ENCODE assay signal across 9 cellular contexts in the genomic region with DNA sequence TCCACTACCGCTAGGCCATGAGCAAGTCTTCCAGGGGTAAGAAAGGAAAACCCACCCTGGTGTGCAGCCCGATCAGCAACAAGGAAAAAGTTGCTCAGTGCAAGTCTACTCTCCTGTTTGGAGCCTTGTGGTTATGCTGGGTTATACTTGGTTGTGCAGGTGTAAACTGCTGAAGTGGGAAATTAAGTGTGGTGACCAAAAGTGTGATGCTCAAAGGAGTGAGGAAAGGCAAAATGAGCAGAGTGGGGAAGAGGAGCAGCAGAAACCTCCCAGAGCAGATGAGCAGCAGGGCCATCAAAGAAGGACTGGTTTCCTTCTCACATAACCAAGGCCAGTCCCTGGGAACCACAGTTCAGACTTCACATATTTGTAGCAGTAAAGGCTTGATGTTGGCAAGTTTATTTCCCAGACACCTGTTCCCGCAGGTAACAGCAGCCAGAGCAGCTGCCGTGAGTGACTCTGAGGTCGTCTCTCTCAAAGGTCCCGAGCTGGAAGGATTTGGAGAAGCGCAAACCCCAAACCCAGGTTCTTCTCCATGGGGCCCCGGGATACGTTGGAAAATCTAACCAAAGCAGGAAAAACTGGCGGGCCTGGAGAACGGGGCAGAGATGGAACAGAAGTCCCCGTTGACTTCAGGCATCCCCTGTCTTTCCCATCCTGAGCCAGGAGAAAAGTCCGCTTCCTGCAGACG. TPM values are rescaled to one million over a fixed set of nuclear protein-coding genes. Genes with fewer than 3 reads are reported as not detected.
DNase-seq lines count a peak whose midpoint lies in the region; ATAC-seq and TF ChIP-seq lines count a peak whose summit lies in the region.
"Had no signal": no experiment of that assay in that cellular context is flagged by ENCODE, and none has a peak within 500 bp of the region (broad histone marks: within the 10 kb centered on the region; RNA-seq: fewer than 3 reads in every experiment).

No MANE protein-coding gene starts in this region.

- H3K4me1 ChIP-seq in HCT116 (ENCODE audit: control insufficient read depth in 1 of 2, insufficient read depth in 2 of 2, low read length in 2 of 2) (peaks cover 0 to 12% of the 10 kb centered on the region in 2 experiments; a peak in 1 of 4 replicates), muscle layer of duodenum (ENCODE audit: control insufficient read depth in 1 of 2, insufficient read depth in 2 of 2, low read length in 2 of 2) (peaks cover 0 to 5% of the 10 kb centered on the region in 2 donors)

- no peaks in the 10 kb centered on the region for H3K27me3 ChIP-seq in HCT116 (ENCODE audit: insufficient read depth, low read length)
- no peaks in the 10 kb centered on the region for H3K27me3 ChIP-seq in muscle layer of duodenum (ENCODE audit: low read depth, low read length)

- H3K9me3 ChIP-seq in HCT116 (ENCODE audit: control insufficient read depth in 1 of 2, insufficient read depth in 1 of 2, low read depth in 1 of 2, low read length in 2 of 2), result no peaks in the 10 kb centered on the region
- no peaks in the 10 kb centered on the region for H3K9me3 ChIP-seq in muscle layer of duodenum (ENCODE audit: control insufficient read depth in 1 of 2, low read length in 2 of 2)

- TF ChIP-seq RAD21 in HCT116 (IDR thresholded peaks at IDR 0.05; ENCODE audit: low read depth), result no peak

- H3K79me2 ChIP-seq in HCT116 (ENCODE audit: insufficient read depth, low read length), result no peaks in the 10 kb centered on the region

- POLR2A ChIA-PET in AG04449 (lab: Yijun Ruan, JAX), result no interaction called here
- POLR2A ChIA-PET in HCT116 (lab: Charles Lee), result interaction anchor here (0.9 kb wide), 1 partner anchor 24 kb away, joined by 6 read pairs; no protein-coding TSS in a partner anchor

- ATAC-seq in HCT116 (peak; percentile 13), HG03432 (IDR thresholded peaks at IDR 0.05; ENCODE audit: unreplicated experiment) (no peak)
- peak; percentile 6 for ATAC-seq in central memory CD8-positive, alpha-beta T cell (replicated peaks; ENCODE audit: extremely low read depth, poor library complexity, severe bottlenecking)

- peak overlapping the region; percentile 79 for H3K4me2 ChIP-seq in HCT116 (ENCODE audit: low read length)

- no peak overlapping the region for H3K27ac Mint-ChIP-seq in central memory CD8-positive, alpha-beta T cell (ENCODE audit: low read depth)

- DNase-seq in AG04449 (ENCODE audit: low read depth, low spot score), result no peak
- no peak for DNase-seq in HCT116 (ENCODE audit: low read depth, low spot score)
- DNase-seq in central memory CD8-positive, alpha-beta T cell (ENCODE audit: low spot score in 2 of 2), result no peak
- no peak for DNase-seq in GDM1 (lab: John Stamatoyannopoulos, UW)
- DNase-seq in GM19240 (ENCODE audit: insufficient read length, low spot score), result no peak
- no peak for DNase-seq in Ammon's horn (ENCODE audit: low spot score)
- DNase-seq: NCI-H187 had no signal

- H3K36me3 Mint-ChIP-seq in central memory CD8-positive, alpha-beta T cell (ENCODE audit: insufficient read depth), result peaks cover 1% of the 10 kb centered on the region

- H3K9me2 ChIP-seq in HCT116 (ENCODE audit: insufficient read depth), result no peaks in the 10 kb centered on the region

- RAD21 ChIA-PET in HCT116 (lab: Charles Lee; ENCODE audit: low non-redundant PET in 1 of 2, low total read pairs in 2 of 2, uncharacterized antibody in 2 of 2, unreplicated experiment in 2 of 2), result interaction anchor here (0.6 to 0.7 kb wide), 2 partner anchors 37 to 222 kb away, joined by 3 to 4 read pairs; no protein-coding TSS in a partner anchor

- no peaks in the 10 kb centered on the region for H4K20me1 ChIP-seq in HCT116 (ENCODE audit: insufficient read depth)

- H3K9ac ChIP-seq in HCT116 (ENCODE audit: low read length), result peak overlapping the region; percentile 66

- H3K27ac ChIP-seq in HCT116 (ENCODE audit: low read depth, low read length) (peak overlapping the region; percentile 53; the same call in 1 of the 2 replicates), muscle layer of duodenum (ENCODE audit: low read length) (no peak overlapping the region)

- H2AFZ ChIP-seq in HCT116 (ENCODE audit: low read depth, low read length, poor library complexity, severe bottlenecking), result no peak overlapping the region

- BruUV-seq in HCT116 (replicated peaks; lab: Mats Ljungman, UMichigan), result no TSS peak

- peak overlapping the region; percentile 25 for H3K4me3 Mint-ChIP-seq in central memory CD8-positive, alpha-beta T cell

- CTCF ChIA-PET in AG04449 (lab: Yijun Ruan, JAX) (interaction anchor here (1.1 to 3.3 kb wide), 3 partner anchors 21 to 23 kb away, joined by 3 to 18 read pairs (median 7); no protein-coding TSS in a partner anchor), HCT116 (lab: Charles Lee) (interaction anchor here (0.6 to 0.7 kb wide), 2 partner anchors 24 to 346 kb away, joined by 3 to 4 read pairs; no protein-coding TSS in a partner anchor)

- TF ChIP-seq CTCF in AG04449 (IDR thresholded peaks at IDR 0.05; ENCODE audit: insufficient read depth, low read length, missing control alignments), result no peak
- TF ChIP-seq CTCF in HCT116 (IDR thresholded peaks at IDR 0.05 in 2 of 3, conservative IDR thresholded peaks at IDR 0.05 in 1 of 3; ENCODE audit: borderline replicate concordance in 1 of 3, insufficient read depth in 1 of 3, low read depth in 2 of 3, low read length in 2 of 3), result no peak

- intact Hi-C loops in HCT116 (cut with micrococcal nuclease), result no loop called here

- TF ChIP-seq POLR2A in HCT116 (IDR thresholded peaks at IDR 0.05; ENCODE audit: borderline replicate concordance, extremely low read depth, insufficient read depth, insufficient read length), result no peak

- no peaks in the 10 kb centered on the region for H3K9me3 Mint-ChIP-seq in central memory CD8-positive, alpha-beta T cell

- H3K4me1 Mint-ChIP-seq in central memory CD8-positive, alpha-beta T cell, result peaks cover 5% of the 10 kb centered on the region

- H3K36me3 ChIP-seq in HCT116 (ENCODE audit: control insufficient read depth in 1 of 2, insufficient read depth in 2 of 2, low read length in 2 of 2) (no peaks in the 10 kb centered on the region), muscle layer of duodenum (ENCODE audit: control insufficient read depth in 1 of 2, insufficient read depth in 2 of 2, low read length in 2 of 2) (no peaks in the 10 kb centered on the region)

- H3K4me3 ChIP-seq in AG04449 (ENCODE audit: low read depth, low read length) (peak overlapping the region; percentile 77), HCT116 (replicated peaks in 1 of 2; ENCODE audit: low read depth in 1 of 2, low read length in 2 of 2) (peak overlapping the region; percentile 51 to 64), muscle layer of duodenum (ENCODE audit: low read depth in 1 of 2, low read length in 2 of 2) (peak overlapping the region; percentile 43 to 93)

- H3K27me3 Mint-ChIP-seq in central memory CD8-positive, alpha-beta T cell, result peaks cover 55% of the 10 kb centered on the region

TF ChIP-seq in HCT116, 20 proteins besides CTCF, POLR2A, EP300 and RAD21 (continues in another document):
- TF ChIP-seq, protein P1, sequence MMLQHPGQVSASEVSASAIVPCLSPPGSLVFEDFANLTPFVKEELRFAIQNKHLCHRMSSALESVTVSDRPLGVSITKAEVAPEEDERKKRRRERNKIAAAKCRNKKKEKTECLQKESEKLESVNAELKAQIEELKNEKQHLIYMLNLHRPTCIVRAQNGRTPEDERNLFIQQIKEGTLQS (IDR thresholded peaks at IDR 0.05), result no peak
- TF ChIP-seq SIN3A (IDR thresholded peaks at IDR 0.05; ENCODE audit: low read depth) (no peak), CEBPB (IDR thresholded peaks at IDR 0.05; ENCODE audit: low read depth) (no peak), ZBTB33 (IDR thresholded peaks at IDR 0.05; ENCODE audit: extremely low read depth, insufficient replicate concordance, low read length) (no peak), EGR1 (IDR thresholded peaks at IDR 0.05; ENCODE audit: low read depth) (no peak), ZFX (IDR thresholded peaks at IDR 0.05) (no peak)
- TF ChIP-seq, protein P2, sequence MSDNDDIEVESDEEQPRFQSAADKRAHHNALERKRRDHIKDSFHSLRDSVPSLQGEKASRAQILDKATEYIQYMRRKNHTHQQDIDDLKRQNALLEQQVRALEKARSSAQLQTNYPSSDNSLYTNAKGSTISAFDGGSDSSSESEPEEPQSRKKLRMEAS (IDR thresholded peaks at IDR 0.05), result no peak

RNA-seq across cellular contexts. Expression of gene SMO, which starts 0.6 kb away (rescaled TPM):
- 12.8 TPM for total RNA-seq in HCT116 (2021; ENCODE audit: unreplicated experiment)
- 11.3 and 11.4 TPM in 2 replicates for polyA plus RNA-seq in HCT116 (2012)

RNA-seq across cellular contexts. Expression of gene AHCYL2, which starts 37.0 kb away (rescaled TPM):
- 17.0 TPM for total RNA-seq in HCT116 (2021; ENCODE audit: unreplicated experiment)
- 9.0 and 9.2 TPM in 2 replicates for polyA plus RNA-seq in HCT116 (2012)

RNA-seq across cellular contexts. Expression of gene TSPAN33, which starts 43.3 kb away (rescaled TPM):
- 22.2 TPM for total RNA-seq in HCT116 (2021; ENCODE audit: unreplicated experiment)
- 23.1 and 25.2 TPM in 2 replicates for polyA plus RNA-seq in HCT116 (2012)
